In genomic region chr22:23121026-23121823, GRCh38 we compare ENCODE assay signal across 26 cellular contexts. TPM values are rescaled to one million over a fixed set of nuclear protein-coding genes. Genes with fewer than 3 reads are reported as not detected.
A peak's percentile ranks its signal among the peaks of the same experiment; 100 is the strongest.
DNase-seq lines count a peak whose midpoint lies in the region; ATAC-seq and TF ChIP-seq lines count a peak whose summit lies in the region.
"Had no signal": no experiment of that assay in that cellular context is flagged by ENCODE, and none has a peak within 500 bp of the region (broad histone marks: within the 10 kb centered on the region; RNA-seq: fewer than 3 reads in every experiment).

No MANE protein-coding gene starts in this region.

- H3K27me3 ChIP-seq in right cardiac atrium (ENCODE audit: control insufficient read depth, insufficient read depth) (no peaks in the 10 kb centered on the region), right atrium auricular region (no peaks in the 10 kb centered on the region)
- H3K27me3 ChIP-seq: breast epithelium, gastrocnemius medialis, neutrophil, upper lobe of right lung had no signal

- DNase-seq in right cardiac atrium (peak in 2 of 3 donors; percentile 4 to 12), right atrium auricular region (ENCODE audit: low spot score) (no peak), RPMI7951 (ENCODE audit: low read depth) (peak; percentile 37), hepatic stellate cell (ENCODE audit: low spot score) (peak; percentile 47), NCI-H510A treated with DMSO at 0.1 percent for 48 hours (lab: John Stamatoyannopoulos, UW) (no peak), NCI-H1436 (lab: John Stamatoyannopoulos, UW) (no peak)
- DNase-seq: activated naive CD8-positive, alpha-beta T cell treated with anti-CD3 and anti-CD28 coated beads, Interleukin-2, amount 10 ng/mL, durations not matched to agents 7 days and 5 days; activated T-cell treated with anti-CD3 and anti-CD28 coated beads, Interleukin-2, amount 50 U/mL, for 72 hours; dermis blood vessel endothelial cell; DMS79 treated with DMSO at 0.1 percent for 48 hours; gastrocnemius medialis; NCI-H187; NCI-H446; retina; stimulated activated naive CD8-positive, alpha-beta T cell treated with anti-CD3 and anti-CD28 coated beads, Interleukin-15, Interleukin-2, amounts not matched to agents 100 U/mL and 50 U/mL, for 24 hours; upper lobe of right lung; WERI-Rb-1 had no signal

- WGBS in right cardiac atrium = 81% methylated on average over 13 of the region's 13 CpGs

- H3K27ac ChIP-seq in right cardiac atrium (ENCODE audit: low read length) (no peak overlapping the region), right atrium auricular region (no peak overlapping the region), temporal lobe (ENCODE audit: low read depth, low read length) (peak overlapping the region; percentile 100)
- H3K27ac ChIP-seq: A549, epithelial cell of prostate, gastrocnemius medialis, neutrophil, upper lobe of right lung, WERI-Rb-1 had no signal

- H3K4me3 ChIP-seq in right cardiac atrium (ENCODE audit: low read length) = no peak overlapping the region
- H3K4me3 ChIP-seq in right atrium auricular region = no peak overlapping the region
- H3K4me3 ChIP-seq: A549, breast epithelium, gastrocnemius medialis, upper lobe of right lung had no signal

- no peak for ATAC-seq in right cardiac atrium
- ATAC-seq in GM18868 (IDR thresholded peaks at IDR 0.05; ENCODE audit: unreplicated experiment) = no peak
- ATAC-seq: A549; activated T-cell treated with anti-CD3 and anti-CD28 coated beads, Interleukin-2, amount 50 U/mL, for 72 hours; gastrocnemius medialis; HCT116; stimulated activated naive CD8-positive, alpha-beta T cell treated with anti-CD3 and anti-CD28 coated beads, Interleukin-15, Interleukin-2, amounts not matched to agents 100 U/mL and 50 U/mL, for 24 hours; upper lobe of right lung had no signal

- no peaks in the 10 kb centered on the region for H3K4me1 ChIP-seq in right cardiac atrium (ENCODE audit: control insufficient read depth, insufficient read depth, low read length)
- H3K4me1 ChIP-seq in right atrium auricular region = no peaks in the 10 kb centered on the region
- H3K4me1 ChIP-seq: A549, breast epithelium, upper lobe of right lung had no signal

- H3K36me3 ChIP-seq in right atrium auricular region = no peaks in the 10 kb centered on the region
- H3K36me3 ChIP-seq: breast epithelium, gastrocnemius medialis, neutrophil, upper lobe of right lung had no signal

- intact Hi-C loops in right cardiac atrium (cut with DNase I) = loop anchor here in 3 of 4 donors (10.0 kb wide), 3 partner anchors 266 to 656 kb away; no protein-coding TSS in a partner anchor

- H3K9me3 ChIP-seq in right cardiac atrium (ENCODE audit: control insufficient read depth, low read length) (no peaks in the 10 kb centered on the region), right atrium auricular region (no peaks in the 10 kb centered on the region)
- H3K9me3 ChIP-seq: A549, breast epithelium, gastrocnemius medialis, neutrophil, upper lobe of right lung had no signal

- no peak for TF ChIP-seq CTCF in right atrium auricular region (IDR thresholded peaks at IDR 0.05)

RNA-seq across cellular contexts. Expression of gene RSPH14, which starts 20.6 kb away (rescaled TPM):
- not detected for total RNA-seq in right cardiac atrium
- polyA plus RNA-seq in right cardiac atrium = 0.75 TPM
- not detected for total RNA-seq in right atrium auricular region
- total RNA-seq in RPMI7951 (2014; rRNA removed; shearing (Covaris generic)) = not detected in 2 replicates
- total RNA-seq in temporal lobe = 2.7 TPM
- total RNA-seq: CD4-positive, alpha-beta memory T cell; gastrocnemius medialis; HT-29; upper lobe of right lung had no signal
- polyA plus RNA-seq: CD4-positive, alpha-beta memory T cell had no signal

RNA-seq across cellular contexts. Expression of gene RAB36, which starts 24.1 kb away (rescaled TPM):
- 1 to 10 TPM; 1.1 to 2.7 (median 1.6) TPM for total RNA-seq in right cardiac atrium
- polyA plus RNA-seq in right cardiac atrium = 0.59 TPM
- 1 to 10 TPM in 1 of 2 donors, under 1 TPM in 1; 0.59 to 2.0 TPM for total RNA-seq in right atrium auricular region
- total RNA-seq in RPMI7951 (2014; rRNA removed; shearing (Covaris generic)) = 1.9 and 2.7 TPM in 2 replicates
- 4.9 TPM for total RNA-seq in temporal lobe

RNA-seq across cellular contexts. Expression of gene GNAZ, which starts 50.9 kb away (rescaled TPM):
- 1 to 10 TPM; 2.2 to 3.5 (median 3.1) TPM for total RNA-seq in right cardiac atrium
- polyA plus RNA-seq in right cardiac atrium = 2.0 TPM
- total RNA-seq in right atrium auricular region = 1 to 10 TPM; 1.9 to 3.2 TPM
- 1.4 and 2.2 TPM in 2 replicates for total RNA-seq in RPMI7951 (2014; rRNA removed; shearing (Covaris generic))
- total RNA-seq in temporal lobe = 124 TPM

RNA-seq across cellular contexts. Expression of gene BCR, which starts 59.1 kb away (rescaled TPM):
- total RNA-seq in right cardiac atrium = 10 to 100 TPM; 35.4 to 48.0 (median 36.6) TPM
- 18.3 TPM for polyA plus RNA-seq in right cardiac atrium
- 10 to 100 TPM; 27.0 to 41.3 TPM for total RNA-seq in right atrium auricular region
- 6.6 and 6.7 TPM in 2 replicates for total RNA-seq in RPMI7951 (2014; rRNA removed; shearing (Covaris generic))
- 52.6 TPM for total RNA-seq in temporal lobe

Comparison
In these comparisons a context has a peak if more than half of its experiments do, and no peak if none do; other contexts are left out.
1. DNase-seq: peak in right cardiac atrium (2 of 3), RPMI7951 (single experiment) and hepatic stellate cell (single experiment); none in right atrium auricular region (single experiment), NCI-H510A treated with DMSO at 0.1 percent for 48 hours (single experiment) and NCI-H1436 (single experiment).
2. RNA of gene GNAZ, which starts 50.9 kb away (total RNA-seq): 124 TPM in temporal lobe (single experiment); 2.2 to 3.5 TPM in right cardiac atrium, 1.9 to 3.2 TPM in right atrium auricular region and 1.4 to 2.2 TPM in RPMI7951; every median in the first group is over 10 times any median in the second.